23 cellular contexts compared by ENCODE assay signal in genomic region chr19:5666921-5667610, GRCh38. TPM values are rescaled to one million over a fixed set of nuclear protein-coding genes. Genes with fewer than 3 reads are reported as not detected.
DNase-seq lines count a peak whose midpoint lies in the region; ATAC-seq, FAIRE-seq and TF ChIP-seq lines count a peak whose summit lies in the region.
"Had no signal": no experiment of that assay in that cellular context is flagged by ENCODE, and none has a peak within 500 bp of the region (broad histone marks: within the 10 kb centered on the region; RNA-seq: fewer than 3 reads in every experiment).

No MANE protein-coding gene starts in this region.

- H4K20me1 ChIP-seq in mammary epithelial cell (ENCODE audit: insufficient read depth, low read length) (no peaks in the 10 kb centered on the region), HepG2 (ENCODE audit: insufficient read depth, low read length) (0 out of 2 replicates have a peak, but pooled peaks cover 9% of the 10 kb centered on the region)

- dilution Hi-C loops in mammary epithelial cell (cut with HindIII; ENCODE audit: low sequenced_read_pairs) = loop anchor here (5.0 kb wide), 1 partner anchor 45 kb away; the partner anchor contains the start of genes SAFB and SAFB2

- TF ChIP-seq EP300 in HepG2 (IDR thresholded peaks at IDR 0.05; ENCODE audit: low read depth in 2 of 2, low read length in 2 of 2) (no peak), HepG2 (CRISPR knock-in tag; IDR thresholded peaks at IDR 0.05; ENCODE audit: borderline replicate concordance) (no peak)

- H3K9me3 ChIP-seq in mammary epithelial cell (replicated peaks; ENCODE audit: insufficient read depth, low read length) = no peaks in the 10 kb centered on the region
- no peaks in the 10 kb centered on the region for H3K9me3 ChIP-seq in T-helper 17 cell (ENCODE audit: control insufficient read depth, low read length, poor library complexity, severe bottlenecking)
- no peaks in the 10 kb centered on the region for H3K9me3 ChIP-seq in HepG2 (ENCODE audit: low read length)
- H3K9me3 ChIP-seq: A549, breast epithelium, SK-N-SH, upper lobe of left lung had no signal

- no peak overlapping the region for H3K4me3 Mint-ChIP-seq in MCF 10A (ENCODE audit: unreplicated experiment)
- no peak overlapping the region for H3K4me3 Mint-ChIP-seq in T-helper 17 cell
- no peak overlapping the region for H3K4me3 Mint-ChIP-seq in stimulated activated effector memory CD8-positive, alpha-beta T cell treated with anti-CD3 and anti-CD28 coated beads, Interleukin-12 subunit alpha, Interleukin-12 subunit beta, amount 100 ng/mL, for 72 hours

- no peak for TF ChIP-seq RAD21 in HepG2 (CRISPR knock-in tag; IDR thresholded peaks at IDR 0.05)

- BruUV-seq in MCF 10A (replicated peaks; lab: Mats Ljungman, UMichigan) (no TSS peak), mammary epithelial cell (replicated peaks; lab: Mats Ljungman, UMichigan) (no TSS peak), HepG2 (replicated peaks; lab: Mats Ljungman, UMichigan) (no TSS peak)

- H3K27ac Mint-ChIP-seq in MCF 10A (ENCODE audit: low read depth, unreplicated experiment) (peak overlapping the region; percentile 7), T-helper 17 cell (peak overlapping the region; percentile 37)
- H3K27ac Mint-ChIP-seq in stimulated activated effector memory CD8-positive, alpha-beta T cell treated with anti-CD3 and anti-CD28 coated beads, Interleukin-12 subunit alpha, Interleukin-12 subunit beta, amount 100 ng/mL, for 72 hours = peak overlapping the region; percentile 61

- intact Hi-C loops in MCF 10A (cut with micrococcal nuclease) (no loop called here), mammary epithelial cell (cut with micrococcal nuclease) (no loop called here), HepG2 (cut with micrococcal nuclease; ENCODE audit: unreplicated experiment) (no loop called here)

- CTCF ChIA-PET in MCF 10A (lab: Yijun Ruan, JAX) (interaction anchor here (0.5 kb wide), 1 partner anchor 490 kb away, joined by 3 read pairs; no protein-coding TSS in a partner anchor), mammary epithelial cell (lab: Charles Lee; ENCODE audit: low non-redundant PET) (no interaction called here), HepG2 (lab: Yijun Ruan, JAX; ENCODE audit: low intra/inter-chr PET ratio, low total read pairs) (no interaction called here), HEK293T (lab: Yijun Ruan, JAX) (no interaction called here)

- H3K79me2 ChIP-seq in mammary epithelial cell (ENCODE audit: insufficient read depth, low read length) (peaks cover 7% of the 10 kb centered on the region), HepG2 (ENCODE audit: insufficient read depth, low read length) (no peaks in the 10 kb centered on the region)

- H3K4me1 ChIP-seq in mammary epithelial cell (ENCODE audit: insufficient read depth, low read length) (no peaks in the 10 kb centered on the region), HepG2 (ENCODE audit: insufficient read depth, low read length) (peaks cover 15% of the 10 kb centered on the region)
- H3K4me1 ChIP-seq: breast epithelium, upper lobe of left lung had no signal

- H3K27me3 ChIP-seq in mammary epithelial cell (ENCODE audit: insufficient read depth, low read length) (no peaks in the 10 kb centered on the region), HepG2 (ENCODE audit: control insufficient read depth in 1 of 2, insufficient read depth in 2 of 2, low read length in 2 of 2) (no peaks in the 10 kb centered on the region)
- H3K27me3 ChIP-seq: breast epithelium, upper lobe of left lung had no signal

- peaks cover 95% of the 10 kb centered on the region for H3K36me3 Mint-ChIP-seq in MCF 10A (ENCODE audit: insufficient read depth, unreplicated experiment)
- H3K36me3 Mint-ChIP-seq in T-helper 17 cell (ENCODE audit: low read depth) = no peaks in the 10 kb centered on the region
- peaks cover 100% of the 10 kb centered on the region for H3K36me3 Mint-ChIP-seq in stimulated activated effector memory CD8-positive, alpha-beta T cell treated with anti-CD3 and anti-CD28 coated beads, Interleukin-12 subunit alpha, Interleukin-12 subunit beta, amount 100 ng/mL, for 72 hours

- no peak overlapping the region for H3K27ac ChIP-seq in mammary epithelial cell (ENCODE audit: insufficient read depth, low read depth, low read length)
- H3K27ac ChIP-seq in HepG2 (ENCODE audit: extremely low read length, insufficient read depth, low read length) = no peak overlapping the region
- H3K27ac ChIP-seq: A549, breast epithelium, HL-60, upper lobe of left lung, VCaP had no signal

- TF ChIP-seq CTCF in MCF 10A (IDR thresholded peaks at IDR 0.05; ENCODE audit: unreplicated experiment) = no peak
- no peak for TF ChIP-seq CTCF in mammary epithelial cell (conservative IDR thresholded peaks at IDR 0.05 in 1 of 2, IDR thresholded peaks at IDR 0.05 in 1 of 2; ENCODE audit: extremely low read depth in 1 of 2, insufficient read depth in 1 of 2, low read depth in 1 of 2, low read length in 2 of 2)
- TF ChIP-seq CTCF in HepG2 (CRISPR knock-in tag; IDR thresholded peaks at IDR 0.05) = no peak
- no peak for TF ChIP-seq CTCF in D721Med (IDR thresholded peaks at IDR 0.05; ENCODE audit: insufficient read depth, missing control alignments)

- H3K4me2 ChIP-seq in mammary epithelial cell (ENCODE audit: insufficient read depth, low read depth, low read length) (no peak overlapping the region), HepG2 (ENCODE audit: low read depth, low read length) (no peak overlapping the region)
- H3K4me2 ChIP-seq: A549, SK-N-SH had no signal

- DNase-seq in MCF 10A (ENCODE audit: unreplicated experiment) (no peak), mammary epithelial cell (no peak), T-helper 17 cell (no peak), HepG2 (ENCODE audit: low spot score) (no peak), D721Med (ENCODE audit: insufficient read length, low spot score) (no peak), HEK293T (ENCODE audit: extremely low spot score) (no peak)
- no peak for DNase-seq in stimulated activated effector memory CD8-positive, alpha-beta T cell treated with anti-CD3 and anti-CD28 coated beads, Interleukin-12 subunit alpha, Interleukin-12 subunit beta, amount 100 ng/mL, for 72 hours (ENCODE audit: low spot score in 2 of 2)
- DNase-seq in stimulated activated CD4-positive, alpha-beta T cell treated with anti-CD3 and anti-CD28 coated beads, Interleukin-2, amount 100 ng/mL, for 24 hours = no peak
- DNase-seq: activated CD4-positive, alpha-beta T cell treated with anti-CD3 and anti-CD28 coated beads, Interleukin-2, amount 50 U/mL, for 4 hours; activated CD8-positive, alpha-beta memory T cell treated with anti-CD3 and anti-CD28 coated beads, Interleukin-2, amount 50 U/mL, for 4 hours; activated gamma-delta T cell; Calu3; cortex of kidney; NCI-H1436 treated with DMSO at 0.1 percent for 48 hours; NCI-H510A treated with DMSO at 0.1 percent for 48 hours; SK-N-SH; stimulated activated CD4-positive, alpha-beta T cell treated with anti-CD3 and anti-CD28 coated beads, Interleukin-4, amount 100 ng/mL, for 4 hours had no signal

- WGBS in mammary epithelial cell (ENCODE audit: low coverage, missing lambda C conversion rate) = 91% methylated on average over 9 of the region's 26 CpGs
- 96% methylated on average over 26 of the region's 26 CpGs for WGBS in HepG2 (ENCODE audit: low lambda C conversion rate)

- H3K9ac ChIP-seq in mammary epithelial cell (ENCODE audit: insufficient read depth, low read length) = no peak overlapping the region
- no peak overlapping the region for H3K9ac ChIP-seq in HepG2 (ENCODE audit: insufficient read depth, low read depth, low read length)
- H3K9ac ChIP-seq: SK-N-SH had no signal

- H3K9me3 Mint-ChIP-seq in MCF 10A (ENCODE audit: unreplicated experiment) = no peaks in the 10 kb centered on the region
- no peaks in the 10 kb centered on the region for H3K9me3 Mint-ChIP-seq in stimulated activated effector memory CD8-positive, alpha-beta T cell treated with anti-CD3 and anti-CD28 coated beads, Interleukin-12 subunit alpha, Interleukin-12 subunit beta, amount 100 ng/mL, for 72 hours

- ATAC-seq in T-helper 17 cell = no peak
- ATAC-seq in HepG2 = no peak
- no peak for ATAC-seq in stimulated activated effector memory CD8-positive, alpha-beta T cell treated with anti-CD3 and anti-CD28 coated beads, Interleukin-12 subunit alpha, Interleukin-12 subunit beta, amount 100 ng/mL, for 72 hours

- H2AFZ ChIP-seq in mammary epithelial cell (ENCODE audit: low read depth, low read length) = no peak overlapping the region
- H2AFZ ChIP-seq in HepG2 (ENCODE audit: low read length) = no peak overlapping the region

- peaks cover 5% of the 10 kb centered on the region for H3K4me1 Mint-ChIP-seq in MCF 10A (ENCODE audit: insufficient read depth, unreplicated experiment)
- peaks cover 2% of the 10 kb centered on the region for H3K4me1 Mint-ChIP-seq in T-helper 17 cell
- peaks cover 5% of the 10 kb centered on the region for H3K4me1 Mint-ChIP-seq in stimulated activated effector memory CD8-positive, alpha-beta T cell treated with anti-CD3 and anti-CD28 coated beads, Interleukin-12 subunit alpha, Interleukin-12 subunit beta, amount 100 ng/mL, for 72 hours

- H3K4me3 ChIP-seq in mammary epithelial cell (replicated peaks in 1 of 3; ENCODE audit: insufficient read depth in 1 of 3, low read depth in 2 of 3, low read length in 3 of 3) (no peak overlapping the region), HepG2 (replicated peaks in 1 of 3; ENCODE audit: insufficient read depth in 1 of 3, low read depth in 2 of 3, low read length in 3 of 3) (no peak overlapping the region)
- H3K4me3 ChIP-seq: A549, breast epithelium, K562, upper lobe of left lung had no signal

- H3K27me3 Mint-ChIP-seq in MCF 10A (ENCODE audit: insufficient read depth, unreplicated experiment) (no peaks in the 10 kb centered on the region), T-helper 17 cell (no peaks in the 10 kb centered on the region)

- no peak for TF ChIP-seq POLR2A in HepG2 (IDR thresholded peaks at IDR 0.05; ENCODE audit: insufficient read depth in 1 of 2, low read depth in 2 of 2, low read length in 2 of 2)

- POLR2A ChIA-PET in MCF 10A (lab: Yijun Ruan, JAX) (no interaction called here), HepG2 (lab: Yijun Ruan, JAX) (no interaction called here), HEK293T (lab: Yijun Ruan, JAX) (no interaction called here)

- FAIRE-seq in HepG2 (lab: Jason Lieb, UNC) (no peak), D721Med (lab: Jason Lieb, UNC) (no peak)
- FAIRE-seq: A549 had no signal

- peaks cover 20% of the 10 kb centered on the region for H3K36me3 ChIP-seq in mammary epithelial cell (ENCODE audit: insufficient read depth, low read length)
- peaks cover 51 to 74% of the 10 kb centered on the region in 2 experiments for H3K36me3 ChIP-seq in HepG2 (replicated peaks in 1 of 2; ENCODE audit: control insufficient read depth in 1 of 2, insufficient read depth in 2 of 2, low read length in 2 of 2)

- in situ Hi-C loops in mammary epithelial cell (cut with MboI; ENCODE audit: low sequenced_read_pairs in 2 of 2) = no loop called here
- in situ Hi-C loops in HepG2 (cut with HindIII; ENCODE audit: extremely low pct_ligation_motif_present, low pct_unique_long_range_greater_than_20kb) = no loop called here

RNA-seq across cellular contexts. Expression of gene MICOS13, which starts 13.2 kb away (rescaled TPM):
- total RNA-seq in MCF 10A (2022) (51.5 and 73.0 TPM in 2 replicates), mammary epithelial cell (10 to 100 TPM; 25.3 to 71.2 TPM), T-helper 17 cell (10 to 100 TPM; 26.9 to 27.9 TPM), HepG2 (2016; rRNA removed; fragmentation: Illumina TruSeq; extraction: Trizol) (35.4 and 37.9 TPM in 2 replicates)
- polyA plus RNA-seq in mammary epithelial cell (46.8 TPM), HepG2 (2011; rRNA removed) (28.8 and 40.0 TPM in 2 replicates)
- 14.5 TPM for polyA minus RNA-seq in mammary epithelial cell
- total RNA-seq in HepG2 (2016; cell fraction: cytosol; rRNA removed; fragmentation: Illumina TruSeq; extraction: Trizol; ENCODE audit: low read depth) = 20.7 and 21.7 TPM in 2 replicates
- 38.9 and 39.8 TPM in 2 replicates for total RNA-seq in HepG2 (2016; cell fraction: insoluble cytoplasmic fraction; rRNA removed; fragmentation: Illumina TruSeq; extraction: Trizol)
- total RNA-seq in HepG2 (2016; cell fraction: membrane; rRNA removed; fragmentation: Illumina TruSeq; extraction: Trizol) = 22.9 and 26.0 TPM in 2 replicates
- 18.4 and 19.8 TPM in 2 replicates for total RNA-seq in HepG2 (2016; cell fraction: nucleus; rRNA removed; fragmentation: Illumina TruSeq; extraction: Trizol)
- 16.8 and 30.9 TPM in 2 replicates for polyA plus RNA-seq in HepG2 (2011; cell fraction: cytosol; rRNA removed)
- 13.2 and 15.1 TPM in 2 replicates for polyA plus RNA-seq in HepG2 (2011; cell fraction: nucleus; rRNA removed)
- polyA plus RNA-seq in HepG2 (2012) = 13.1 and 19.3 TPM in 2 replicates
- polyA plus RNA-seq in HepG2 (2016; cell fraction: cytosol; fragmentation: Illumina TruSeq; extraction: Trizol; ENCODE audit: low read depth) = 20.6 and 24.5 TPM in 2 replicates
- polyA plus RNA-seq in HepG2 (2016; cell fraction: insoluble cytoplasmic fraction; fragmentation: Illumina TruSeq; extraction: Trizol; ENCODE audit: low read depth) = 37.7 and 43.8 TPM in 2 replicates
- 19.5 and 22.0 TPM in 2 replicates for polyA plus RNA-seq in HepG2 (2016; cell fraction: membrane; fragmentation: Illumina TruSeq; extraction: Trizol; ENCODE audit: low read depth)
- polyA plus RNA-seq in HepG2 (2016; cell fraction: nucleus; fragmentation: Illumina TruSeq; extraction: Trizol; ENCODE audit: insufficient read depth, low read depth) = 32.1 and 41.0 TPM in 2 replicates
- polyA minus RNA-seq in HepG2 (2011; rRNA and poly(A)+ RNA removed; ENCODE audit: low replicate concordance) = 14.6 and 22.6 TPM in 2 replicates
- 6.3 and 9.1 TPM in 2 replicates for polyA minus RNA-seq in HepG2 (2011; cell fraction: cytosol; rRNA and poly(A)+ RNA removed)
- 6.0 and 7.5 TPM in 2 replicates for polyA minus RNA-seq in HepG2 (2011; cell fraction: nucleus; rRNA and poly(A)+ RNA removed)

RNA-seq across cellular contexts. Expression of gene HSD11B1L, which starts 13.8 kb away (rescaled TPM):
- 4.1 and 5.5 TPM in 2 replicates for total RNA-seq in MCF 10A (2022)
- 10 to 100 TPM in 1 of 2 donors, 1 to 10 TPM in 1; 6.4 to 10.5 TPM for total RNA-seq in mammary epithelial cell
- 5.2 TPM for polyA plus RNA-seq in mammary epithelial cell
- polyA minus RNA-seq in mammary epithelial cell = 4.6 TPM
- 1 to 10 TPM; 1.4 to 3.1 TPM for total RNA-seq in T-helper 17 cell
- total RNA-seq in HepG2 (2016; rRNA removed; fragmentation: Illumina TruSeq; extraction: Trizol) = 2.8 TPM in 2 replicates
- total RNA-seq in HepG2 (2016; cell fraction: cytosol; rRNA removed; fragmentation: Illumina TruSeq; extraction: Trizol; ENCODE audit: low read depth) = 2.6 and 3.3 TPM in 2 replicates
- total RNA-seq in HepG2 (2016; cell fraction: insoluble cytoplasmic fraction; rRNA removed; fragmentation: Illumina TruSeq; extraction: Trizol) = 1.6 and 2.1 TPM in 2 replicates
- 3.9 and 5.5 TPM in 2 replicates for total RNA-seq in HepG2 (2016; cell fraction: membrane; rRNA removed; fragmentation: Illumina TruSeq; extraction: Trizol)
- 0.81 and 0.94 TPM in 2 replicates for total RNA-seq in HepG2 (2016; cell fraction: nucleus; rRNA removed; fragmentation: Illumina TruSeq; extraction: Trizol)
- 3.9 and 4.6 TPM in 2 replicates for polyA plus RNA-seq in HepG2 (2011; rRNA removed)
- polyA plus RNA-seq in HepG2 (2011; cell fraction: cytosol; rRNA removed) = 4.2 and 6.2 TPM in 2 replicates
- polyA plus RNA-seq in HepG2 (2011; cell fraction: nucleus; rRNA removed) = 6.3 and 7.3 TPM in 2 replicates
- polyA plus RNA-seq in HepG2 (2012) = 1.9 and 3.0 TPM in 2 replicates
- 3.6 and 4.2 TPM in 2 replicates for polyA plus RNA-seq in HepG2 (2016; cell fraction: cytosol; fragmentation: Illumina TruSeq; extraction: Trizol; ENCODE audit: low read depth)
- 2.5 and 3.3 TPM in 2 replicates for polyA plus RNA-seq in HepG2 (2016; cell fraction: insoluble cytoplasmic fraction; fragmentation: Illumina TruSeq; extraction: Trizol; ENCODE audit: low read depth)
- polyA plus RNA-seq in HepG2 (2016; cell fraction: membrane; fragmentation: Illumina TruSeq; extraction: Trizol; ENCODE audit: low read depth) = 3.3 and 3.5 TPM in 2 replicates
- 3.3 and 3.4 TPM in 2 replicates for polyA plus RNA-seq in HepG2 (2016; cell fraction: nucleus; fragmentation: Illumina TruSeq; extraction: Trizol; ENCODE audit: insufficient read depth, low read depth)
- polyA minus RNA-seq in HepG2 (2011; rRNA and poly(A)+ RNA removed; ENCODE audit: low replicate concordance) = 0.21 and 1.8 TPM in 2 replicates
- 1.1 and 3.1 TPM in 2 replicates for polyA minus RNA-seq in HepG2 (2011; cell fraction: cytosol; rRNA and poly(A)+ RNA removed)
- polyA minus RNA-seq in HepG2 (2011; cell fraction: nucleus; rRNA and poly(A)+ RNA removed) = 0.52 and 1.1 TPM in 2 replicates

RNA-seq across cellular contexts. Expression of gene RPL36, which starts 23.0 kb away (rescaled TPM):
- total RNA-seq in MCF 10A (2022) = 1,569 and 1,807 TPM in 2 replicates
- 100 to 1,000 TPM; 323 to 990 TPM for total RNA-seq in mammary epithelial cell
- polyA plus RNA-seq in mammary epithelial cell = 717 TPM
- polyA minus RNA-seq in mammary epithelial cell = 88.8 TPM
- 1,000 to 10,000 TPM in 1 of 2 donors, 100 to 1,000 TPM in 1; 811 to 1,376 TPM for total RNA-seq in T-helper 17 cell
- total RNA-seq in HepG2 (2016; rRNA removed; fragmentation: Illumina TruSeq; extraction: Trizol) = 706 and 763 TPM in 2 replicates
- 1,266 and 1,322 TPM in 2 replicates for total RNA-seq in HepG2 (2016; cell fraction: cytosol; rRNA removed; fragmentation: Illumina TruSeq; extraction: Trizol; ENCODE audit: low read depth)
- total RNA-seq in HepG2 (2016; cell fraction: insoluble cytoplasmic fraction; rRNA removed; fragmentation: Illumina TruSeq; extraction: Trizol) = 739 and 797 TPM in 2 replicates
- 1,622 and 1,758 TPM in 2 replicates for total RNA-seq in HepG2 (2016; cell fraction: membrane; rRNA removed; fragmentation: Illumina TruSeq; extraction: Trizol)
- total RNA-seq in HepG2 (2016; cell fraction: nucleus; rRNA removed; fragmentation: Illumina TruSeq; extraction: Trizol) = 259 and 275 TPM in 2 replicates
- polyA plus RNA-seq in HepG2 (2011; rRNA removed) = 740 and 962 TPM in 2 replicates
- polyA plus RNA-seq in HepG2 (2011; cell fraction: cytosol; rRNA removed) = 548 and 718 TPM in 2 replicates
- 184 and 190 TPM in 2 replicates for polyA plus RNA-seq in HepG2 (2011; cell fraction: nucleus; rRNA removed)
- 1,022 and 1,044 TPM in 2 replicates for polyA plus RNA-seq in HepG2 (2012)
- polyA plus RNA-seq in HepG2 (2016; cell fraction: cytosol; fragmentation: Illumina TruSeq; extraction: Trizol; ENCODE audit: low read depth) = 1,678 and 1,761 TPM in 2 replicates
- polyA plus RNA-seq in HepG2 (2016; cell fraction: insoluble cytoplasmic fraction; fragmentation: Illumina TruSeq; extraction: Trizol; ENCODE audit: low read depth) = 756 and 780 TPM in 2 replicates
- 1,750 and 1,946 TPM in 2 replicates for polyA plus RNA-seq in HepG2 (2016; cell fraction: membrane; fragmentation: Illumina TruSeq; extraction: Trizol; ENCODE audit: low read depth)
- polyA plus RNA-seq in HepG2 (2016; cell fraction: nucleus; fragmentation: Illumina TruSeq; extraction: Trizol; ENCODE audit: insufficient read depth, low read depth) = 539 and 605 TPM in 2 replicates
- 163 and 316 TPM in 2 replicates for polyA minus RNA-seq in HepG2 (2011; rRNA and poly(A)+ RNA removed; ENCODE audit: low replicate concordance)
- 334 and 359 TPM in 2 replicates for polyA minus RNA-seq in HepG2 (2011; cell fraction: cytosol; rRNA and poly(A)+ RNA removed)
- polyA minus RNA-seq in HepG2 (2011; cell fraction: nucleus; rRNA and poly(A)+ RNA removed) = 64.5 and 86.4 TPM in 2 replicates

RNA-seq across cellular contexts. Expression of gene SAFB, which starts 44.2 kb away (rescaled TPM):
- 135 and 137 TPM in 2 replicates for total RNA-seq in MCF 10A (2022)
- 10 to 100 TPM; 26.0 to 88.5 TPM for total RNA-seq in mammary epithelial cell
- 30.9 TPM for polyA plus RNA-seq in mammary epithelial cell
- 42.5 TPM for polyA minus RNA-seq in mammary epithelial cell
- total RNA-seq in T-helper 17 cell = 100 to 1,000 TPM; 173 to 183 TPM
- total RNA-seq in HepG2 (2016; rRNA removed; fragmentation: Illumina TruSeq; extraction: Trizol) = 28.4 and 43.4 TPM in 2 replicates
- 14.7 and 17.5 TPM in 2 replicates for total RNA-seq in HepG2 (2016; cell fraction: cytosol; rRNA removed; fragmentation: Illumina TruSeq; extraction: Trizol; ENCODE audit: low read depth)
- total RNA-seq in HepG2 (2016; cell fraction: insoluble cytoplasmic fraction; rRNA removed; fragmentation: Illumina TruSeq; extraction: Trizol) = 31.2 and 39.6 TPM in 2 replicates
- 15.8 and 15.9 TPM in 2 replicates for total RNA-seq in HepG2 (2016; cell fraction: membrane; rRNA removed; fragmentation: Illumina TruSeq; extraction: Trizol)
- total RNA-seq in HepG2 (2016; cell fraction: nucleus; rRNA removed; fragmentation: Illumina TruSeq; extraction: Trizol) = 52.0 and 55.7 TPM in 2 replicates
- polyA plus RNA-seq in HepG2 (2011; rRNA removed) = 21.0 and 27.2 TPM in 2 replicates
- polyA plus RNA-seq in HepG2 (2011; cell fraction: cytosol; rRNA removed) = 25.0 and 48.1 TPM in 2 replicates
- 153 and 157 TPM in 2 replicates for polyA plus RNA-seq in HepG2 (2011; cell fraction: nucleus; rRNA removed)
- polyA plus RNA-seq in HepG2 (2012) = 55.4 and 72.9 TPM in 2 replicates
- 3.6 and 3.8 TPM in 2 replicates for polyA plus RNA-seq in HepG2 (2016; cell fraction: cytosol; fragmentation: Illumina TruSeq; extraction: Trizol; ENCODE audit: low read depth)
- polyA plus RNA-seq in HepG2 (2016; cell fraction: insoluble cytoplasmic fraction; fragmentation: Illumina TruSeq; extraction: Trizol; ENCODE audit: low read depth) = 67.5 and 86.2 TPM in 2 replicates
- polyA plus RNA-seq in HepG2 (2016; cell fraction: membrane; fragmentation: Illumina TruSeq; extraction: Trizol; ENCODE audit: low read depth) = 6.0 and 7.3 TPM in 2 replicates
- 107 and 108 TPM in 2 replicates for polyA plus RNA-seq in HepG2 (2016; cell fraction: nucleus; fragmentation: Illumina TruSeq; extraction: Trizol; ENCODE audit: insufficient read depth, low read depth)
- 19.3 and 26.4 TPM in 2 replicates for polyA minus RNA-seq in HepG2 (2011; rRNA and poly(A)+ RNA removed; ENCODE audit: low replicate concordance)
- 31.4 and 31.7 TPM in 2 replicates for polyA minus RNA-seq in HepG2 (2011; cell fraction: cytosol; rRNA and poly(A)+ RNA removed)
- 66.7 and 69.6 TPM in 2 replicates for polyA minus RNA-seq in HepG2 (2011; cell fraction: nucleus; rRNA and poly(A)+ RNA removed)

RNA-seq across cellular contexts. Expression of gene SAFB2, which starts 44.5 kb away (rescaled TPM):
- total RNA-seq in MCF 10A (2022) (98.6 and 118 TPM in 2 replicates), mammary epithelial cell (10 to 100 TPM; 20.2 to 49.1 TPM), T-helper 17 cell (100 to 1,000 TPM; 241 to 255 TPM), HepG2 (2016; rRNA removed; fragmentation: Illumina TruSeq; extraction: Trizol) (22.9 and 31.5 TPM in 2 replicates)
- polyA plus RNA-seq in mammary epithelial cell (7.6 TPM), HepG2 (2011; rRNA removed) (11.2 and 16.8 TPM in 2 replicates)
- polyA minus RNA-seq in mammary epithelial cell = 28.9 TPM
- total RNA-seq in HepG2 (2016; cell fraction: cytosol; rRNA removed; fragmentation: Illumina TruSeq; extraction: Trizol; ENCODE audit: low read depth) = 28.6 and 30.0 TPM in 2 replicates
- total RNA-seq in HepG2 (2016; cell fraction: insoluble cytoplasmic fraction; rRNA removed; fragmentation: Illumina TruSeq; extraction: Trizol) = 16.7 and 28.5 TPM in 2 replicates
- 18.7 and 21.5 TPM in 2 replicates for total RNA-seq in HepG2 (2016; cell fraction: membrane; rRNA removed; fragmentation: Illumina TruSeq; extraction: Trizol)
- total RNA-seq in HepG2 (2016; cell fraction: nucleus; rRNA removed; fragmentation: Illumina TruSeq; extraction: Trizol) = 38.9 and 43.4 TPM in 2 replicates
- 4.4 and 7.8 TPM in 2 replicates for polyA plus RNA-seq in HepG2 (2011; cell fraction: cytosol; rRNA removed)
- polyA plus RNA-seq in HepG2 (2011; cell fraction: nucleus; rRNA removed) = 123 and 130 TPM in 2 replicates
- polyA plus RNA-seq in HepG2 (2012) = 34.2 and 41.5 TPM in 2 replicates
- 7.4 and 9.0 TPM in 2 replicates for polyA plus RNA-seq in HepG2 (2016; cell fraction: cytosol; fragmentation: Illumina TruSeq; extraction: Trizol; ENCODE audit: low read depth)
- polyA plus RNA-seq in HepG2 (2016; cell fraction: insoluble cytoplasmic fraction; fragmentation: Illumina TruSeq; extraction: Trizol; ENCODE audit: low read depth) = 37.3 and 38.4 TPM in 2 replicates
- 8.7 and 10.4 TPM in 2 replicates for polyA plus RNA-seq in HepG2 (2016; cell fraction: membrane; fragmentation: Illumina TruSeq; extraction: Trizol; ENCODE audit: low read depth)
- polyA plus RNA-seq in HepG2 (2016; cell fraction: nucleus; fragmentation: Illumina TruSeq; extraction: Trizol; ENCODE audit: insufficient read depth, low read depth) = 110 and 111 TPM in 2 replicates
- 14.4 and 17.7 TPM in 2 replicates for polyA minus RNA-seq in HepG2 (2011; rRNA and poly(A)+ RNA removed; ENCODE audit: low replicate concordance)
- polyA minus RNA-seq in HepG2 (2011; cell fraction: cytosol; rRNA and poly(A)+ RNA removed) = 7.1 and 9.7 TPM in 2 replicates
- 82.5 and 91.5 TPM in 2 replicates for polyA minus RNA-seq in HepG2 (2011; cell fraction: nucleus; rRNA and poly(A)+ RNA removed)

Comparison
In these comparisons a context has a peak if more than half of its experiments do, and no peak if none do; other contexts are left out.
1. H3K27ac Mint-ChIP-seq: peak in every context shown above with its lines; median percentile 61 in stimulated activated effector memory CD8-positive, alpha-beta T cell treated with anti-CD3 and anti-CD28 coated beads, Interleukin-12 subunit alpha, Interleukin-12 subunit beta, amount 100 ng/mL, for 72 hours; 37 in T-helper 17 cell; 7 in MCF 10A.